1 cellular context compared by ENCODE assay signal in genomic region chr2:132760405-132760804, GRCh38.
TF ChIP-seq lines count a peak whose summit lies in the region.

No MANE protein-coding gene starts in this region.

TF ChIP-seq in GM23338, 12 proteins besides CTCF, POLR2A, EP300 and RAD21 (continued from another document):
- TF ChIP-seq ZNF462 (CRISPR knock-in tag; IDR thresholded peaks at IDR 0.05) = no peak
- no peak for TF ChIP-seq POLR2AphosphoS5 (IDR thresholded peaks at IDR 0.05; ENCODE audit: low read depth)
- TF ChIP-seq REST (IDR thresholded peaks at IDR 0.05; ENCODE audit: unreplicated experiment) = no peak
- TF ChIP-seq EZH2 (IDR thresholded peaks at IDR 0.05; ENCODE audit: low read depth, unreplicated experiment) = no peak
- no peak for TF ChIP-seq JUNB (IDR thresholded peaks at IDR 0.05; ENCODE audit: unreplicated experiment)
- no peak for TF ChIP-seq STAT1 (IDR thresholded peaks at IDR 0.05; ENCODE audit: unreplicated experiment)
